In genomic region chr16:51531271-51531670, GRCh38 we compare ENCODE assay signal across 8 cellular contexts.
"Had no signal": no experiment of that assay in that cellular context is flagged by ENCODE, and none has a peak within 500 bp of the region (broad histone marks: within the 10 kb centered on the region; RNA-seq: fewer than 3 reads in every experiment).

No MANE protein-coding gene starts in this region.

- H3K27ac ChIP-seq: GM23248, HL-60 had no signal

- ATAC-seq: HCT116, HepG2 had no signal

- H3K4me1 ChIP-seq: HAP-1 had no signal

- DNase-seq: GM23248, GOT3, H7, HFFc6 had no signal
